Comparison of ENCODE assay signal across 7 cellular contexts in the genomic region with DNA sequence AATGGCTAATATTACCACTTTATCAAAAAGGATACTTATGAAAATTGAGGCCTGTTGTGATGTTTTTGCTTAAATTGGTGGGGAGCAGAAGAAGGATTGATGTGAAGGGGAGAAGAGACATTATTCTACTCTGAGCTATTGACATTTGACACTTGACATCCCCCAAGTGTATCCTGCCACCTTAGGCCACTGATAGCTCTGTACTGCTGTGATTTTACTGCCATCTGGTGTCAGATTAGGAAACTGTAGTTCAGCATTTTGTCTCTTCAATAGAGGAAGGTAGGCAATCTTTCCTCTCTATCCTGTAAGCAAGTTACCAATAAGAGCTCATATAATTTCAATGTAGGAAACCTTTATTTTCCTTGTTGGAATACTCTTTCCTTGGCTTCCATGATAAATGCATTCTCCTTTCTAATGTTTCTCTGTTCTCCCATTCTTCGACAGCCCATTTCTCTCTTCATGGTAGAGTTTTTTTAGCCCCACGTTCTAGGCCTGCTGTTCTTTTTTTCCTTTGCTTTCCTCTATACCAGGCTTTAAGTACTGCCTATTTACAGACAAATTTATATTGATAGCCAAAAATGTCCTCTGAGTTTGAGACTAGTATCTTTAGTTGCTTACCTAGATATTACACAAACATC. TPM values are rescaled to one million over a fixed set of nuclear protein-coding genes. Genes with fewer than 3 reads are reported as not detected.
DNase-seq lines count a peak whose midpoint lies in the region; ATAC-seq and TF ChIP-seq lines count a peak whose summit lies in the region.

No MANE protein-coding gene starts in this region.

- DNase-seq in G401 (ENCODE audit: low spot score) (peak; percentile 65), NCI-H2171 treated with DMSO at 0.1 percent for 48 hours (lab: John Stamatoyannopoulos, UW) (peak; percentile 79), left cardiac atrium (no peak), gastrocnemius medialis (no peak)
- peak; percentile 12 for DNase-seq in activated T-helper 1 cell treated with anti-CD3 and anti-CD28 coated beads, Interleukin-12 subunit alpha, Interleukin-12 subunit beta, Interleukin-2, Interleukin-4 antibody, amounts not matched to agents 30 ng/mL and 10 ng/mL and 1 ng/mL, durations not matched to agents 14 hours and 24 hours and 36 hours (ENCODE audit: low spot score)

- ATAC-seq in GM19397 (IDR thresholded peaks at IDR 0.05; ENCODE audit: unreplicated experiment) = peak; percentile 70
- peak; percentile 83 for ATAC-seq in HG03280 (IDR thresholded peaks at IDR 0.05; ENCODE audit: unreplicated experiment)
- peak; percentile 44 to 68 for ATAC-seq in left cardiac atrium
- ATAC-seq in gastrocnemius medialis = peak in 1 of 2 donors; percentile 53

- peak in 4 of 5 experiments; percentile 44 to 71 (median 60) for TF ChIP-seq CTCF in gastrocnemius medialis (IDR thresholded peaks at IDR 0.05 in 4 of 5, conservative IDR thresholded peaks at IDR 0.05 in 1 of 5)

- no peaks in the 10 kb centered on the region for H3K27me3 Mint-ChIP-seq in activated T-helper 1 cell treated with anti-CD3 and anti-CD28 coated beads, Interleukin-12 subunit alpha, Interleukin-12 subunit beta, Interleukin-2, Interleukin-4 antibody, amounts not matched to agents 30 ng/mL and 10 ng/mL and 1 ng/mL, durations not matched to agents 14 hours and 24 hours and 36 hours (ENCODE audit: insufficient read depth)

- no peaks in the 10 kb centered on the region for H3K9me3 Mint-ChIP-seq in activated T-helper 1 cell treated with anti-CD3 and anti-CD28 coated beads, Interleukin-12 subunit alpha, Interleukin-12 subunit beta, Interleukin-2, Interleukin-4 antibody, amounts not matched to agents 30 ng/mL and 10 ng/mL and 1 ng/mL, durations not matched to agents 14 hours and 24 hours and 36 hours

- no peak overlapping the region for H3K4me3 Mint-ChIP-seq in activated T-helper 1 cell treated with anti-CD3 and anti-CD28 coated beads, Interleukin-12 subunit alpha, Interleukin-12 subunit beta, Interleukin-2, Interleukin-4 antibody, amounts not matched to agents 30 ng/mL and 10 ng/mL and 1 ng/mL, durations not matched to agents 14 hours and 24 hours and 36 hours

- in situ Hi-C loops in G401 (cut with HindIII; ENCODE audit: low sequenced_read_pairs) = no loop called here
- in situ Hi-C loops in gastrocnemius medialis (cut with MboI; ENCODE audit: low sequenced_read_pairs in 4 of 4) = no loop called here

- intact Hi-C loops in activated T-helper 1 cell treated with anti-CD3 and anti-CD28 coated beads, Interleukin-12 subunit alpha, Interleukin-12 subunit beta, Interleukin-2, Interleukin-4 antibody, amounts not matched to agents 30 ng/mL and 10 ng/mL and 1 ng/mL, durations not matched to agents 14 hours and 24 hours and 36 hours (cut with micrococcal nuclease) = loop anchor here (1.0 to 5.0 kb wide), 6 partner anchors 45 to 348 kb away; a partner anchor contains a TSS
- intact Hi-C loops in left cardiac atrium (cut with DNase I) = no loop called here
- intact Hi-C loops in gastrocnemius medialis (cut with DNase I; ENCODE audit: low total_unique reads) = loop anchor here (1.0 kb wide), 1 partner anchor 243 kb away; no protein-coding TSS in a partner anchor

- no peaks in the 10 kb centered on the region for H3K4me1 Mint-ChIP-seq in activated T-helper 1 cell treated with anti-CD3 and anti-CD28 coated beads, Interleukin-12 subunit alpha, Interleukin-12 subunit beta, Interleukin-2, Interleukin-4 antibody, amounts not matched to agents 30 ng/mL and 10 ng/mL and 1 ng/mL, durations not matched to agents 14 hours and 24 hours and 36 hours (ENCODE audit: low read depth)

- no peak overlapping the region for H3K4me3 ChIP-seq in gastrocnemius medialis

- H3K36me3 Mint-ChIP-seq in activated T-helper 1 cell treated with anti-CD3 and anti-CD28 coated beads, Interleukin-12 subunit alpha, Interleukin-12 subunit beta, Interleukin-2, Interleukin-4 antibody, amounts not matched to agents 30 ng/mL and 10 ng/mL and 1 ng/mL, durations not matched to agents 14 hours and 24 hours and 36 hours (ENCODE audit: low read depth) = peaks cover 10% of the 10 kb centered on the region

- no peak for TF ChIP-seq POLR2A in gastrocnemius medialis (IDR thresholded peaks at IDR 0.05)

- H3K36me3 ChIP-seq in gastrocnemius medialis = peaks cover 0 to 16% of the 10 kb centered on the region in 2 donors

- H3K27me3 ChIP-seq in gastrocnemius medialis = no peaks in the 10 kb centered on the region

- H3K9me3 ChIP-seq in gastrocnemius medialis = no peaks in the 10 kb centered on the region

- no peak overlapping the region for H3K27ac Mint-ChIP-seq in activated T-helper 1 cell treated with anti-CD3 and anti-CD28 coated beads, Interleukin-12 subunit alpha, Interleukin-12 subunit beta, Interleukin-2, Interleukin-4 antibody, amounts not matched to agents 30 ng/mL and 10 ng/mL and 1 ng/mL, durations not matched to agents 14 hours and 24 hours and 36 hours

- no peak overlapping the region for H3K27ac ChIP-seq in gastrocnemius medialis

- H3K4me1 ChIP-seq in gastrocnemius medialis = no peaks in the 10 kb centered on the region

RNA-seq across cellular contexts. Expression of a gene that starts 46.3 kb away (rescaled TPM):
- 24.9 and 34.1 TPM in 2 replicates for total RNA-seq in G401 (2014; rRNA removed; shearing (Covaris generic))
- 89.2 and 90.1 TPM in 2 replicates for total RNA-seq in activated T-helper 1 cell treated with anti-CD3 and anti-CD28 coated beads, Interleukin-12 subunit alpha, Interleukin-12 subunit beta, Interleukin-2, Interleukin-4 antibody, amounts not matched to agents 30 ng/mL and 10 ng/mL and 1 ng/mL, durations not matched to agents 14 hours and 24 hours and 36 hours
- 10 to 100 TPM; 24.6 to 37.5 TPM for total RNA-seq in left cardiac atrium
- total RNA-seq in gastrocnemius medialis = 10 to 100 TPM; 32.7 to 52.3 (median 43.5) TPM

RNA-seq across cellular contexts. Expression of a gene that starts 46.4 kb away (rescaled TPM):
- total RNA-seq in G401 (2014; rRNA removed; shearing (Covaris generic)) = 52.4 and 98.1 TPM in 2 replicates
- total RNA-seq in activated T-helper 1 cell treated with anti-CD3 and anti-CD28 coated beads, Interleukin-12 subunit alpha, Interleukin-12 subunit beta, Interleukin-2, Interleukin-4 antibody, amounts not matched to agents 30 ng/mL and 10 ng/mL and 1 ng/mL, durations not matched to agents 14 hours and 24 hours and 36 hours = 47.4 and 58.2 TPM in 2 replicates
- total RNA-seq in left cardiac atrium = 10 to 100 TPM; 46.6 to 51.8 TPM
- 10 to 100 TPM; 24.4 to 42.4 (median 35.0) TPM for total RNA-seq in gastrocnemius medialis

Comparison
In these comparisons a context has a peak if more than half of its experiments do, and no peak if none do; other contexts are left out.
1. DNase-seq: peak in G401 (single experiment), NCI-H2171 treated with DMSO at 0.1 percent for 48 hours (single experiment) and activated T-helper 1 cell treated with anti-CD3 and anti-CD28 coated beads, Interleukin-12 subunit alpha, Interleukin-12 subunit beta, Interleukin-2, Interleukin-4 antibody, amounts not matched to agents 30 ng/mL and 10 ng/mL and 1 ng/mL, durations not matched to agents 14 hours and 24 hours and 36 hours (single experiment); none in left cardiac atrium (single experiment) and gastrocnemius medialis (0 of 2).
2. intact Hi-C loops: an anchor here in activated T-helper 1 cell treated with anti-CD3 and anti-CD28 coated beads, Interleukin-12 subunit alpha, Interleukin-12 subunit beta, Interleukin-2, Interleukin-4 antibody, amounts not matched to agents 30 ng/mL and 10 ng/mL and 1 ng/mL, durations not matched to agents 14 hours and 24 hours and 36 hours (1.0 to 5.0 kb wide) and gastrocnemius medialis (1.0 kb wide); none called in left cardiac atrium.